Comparison of ENCODE assay signal across 8 cellular contexts in the genomic region with DNA sequence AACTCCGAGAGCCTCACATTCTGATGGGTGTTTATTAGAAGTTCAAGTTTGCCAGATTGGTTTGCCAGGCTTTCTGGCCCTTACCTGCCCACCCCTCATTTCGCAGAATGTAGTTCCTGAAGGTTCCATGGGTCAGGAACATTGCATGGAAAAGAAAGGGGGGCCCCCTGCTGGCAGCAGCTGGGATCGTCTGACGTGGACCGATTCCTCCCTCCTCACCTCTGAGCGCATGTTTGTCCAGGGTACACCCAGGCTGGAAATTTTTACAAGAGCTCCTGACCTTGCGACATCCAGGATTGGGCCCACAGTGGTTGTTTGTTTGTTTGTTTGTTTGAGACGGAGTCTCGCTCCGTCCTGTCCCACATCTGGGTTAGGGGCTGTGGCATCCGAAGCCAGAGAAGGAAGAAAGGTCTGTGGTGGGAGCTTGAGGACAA.
DNase-seq lines count a peak whose midpoint lies in the region; ATAC-seq and TF ChIP-seq lines count a peak whose summit lies in the region.

No MANE protein-coding gene starts in this region.

- 35 to 42% (median 39%) methylated on average over 11 of the region's 11 CpGs for WGBS in psoas muscle, 3 donors

- no peaks in the 10 kb centered on the region for H3K9me3 ChIP-seq in psoas muscle

- peak; percentile 67 for DNase-seq in activated effector memory CD4-positive, alpha-beta T cell treated with anti-CD3 and anti-CD28 coated beads, Interleukin-2, amount 50 U/mL, for 16 hours
- no peak for DNase-seq in activated effector memory CD4-positive, alpha-beta T cell treated with Interleukin-2 at 50 U/mL for 16 hours
- DNase-seq in NCI-H226 (peak; percentile 25), amniotic stem cell (lab: John Stamatoyannopoulos, UW) (peak; percentile 32), cardiac septum (ENCODE audit: low spot score) (peak; percentile 82), psoas muscle (peak; percentile 70 to 74), NCI-H524 treated with DMSO at 0.1 percent for 48 hours (lab: John Stamatoyannopoulos, UW) (no peak)

- TF ChIP-seq CTCF in psoas muscle (IDR thresholded peaks at IDR 0.05), result peak; percentile 59

- H3K27me3 ChIP-seq in psoas muscle (ENCODE audit: insufficient read depth in 3 of 3, low read length in 2 of 3), result no peaks in the 10 kb centered on the region

- H3K4me1 ChIP-seq in psoas muscle, result no peaks in the 10 kb centered on the region

- no peak overlapping the region for H3K4me3 ChIP-seq in psoas muscle

- ATAC-seq in psoas muscle (peak in 2 of 4 donors; percentile 52 to 75), HG02938 (IDR thresholded peaks at IDR 0.05; ENCODE audit: unreplicated experiment) (no peak)

- no peaks in the 10 kb centered on the region for H3K36me3 ChIP-seq in psoas muscle (ENCODE audit: insufficient read depth in 1 of 2, low read depth in 1 of 2)

- intact Hi-C loops in cardiac septum (cut with DNase I) (loop anchor here (2.0 kb wide), 1 partner anchor 249 kb away; no protein-coding TSS in a partner anchor), psoas muscle (cut with DNase I) (loop anchor here in 1 of 2 donors (5.0 kb wide), 1 partner anchor 105 kb away; no protein-coding TSS in a partner anchor)

- H3K27ac ChIP-seq in psoas muscle, result no peak overlapping the region

Comparison
In these comparisons a context has a peak if more than half of its experiments do, and no peak if none do; other contexts are left out.
1. DNase-seq: peak in activated effector memory CD4-positive, alpha-beta T cell treated with anti-CD3 and anti-CD28 coated beads, Interleukin-2, amount 50 U/mL, for 16 hours (single experiment), NCI-H226 (single experiment), amniotic stem cell (single experiment), cardiac septum (single experiment) and psoas muscle (2 of 2); none in activated effector memory CD4-positive, alpha-beta T cell treated with Interleukin-2 at 50 U/mL for 16 hours (single experiment) and NCI-H524 treated with DMSO at 0.1 percent for 48 hours (single experiment).